1 cellular context compared by ENCODE assay signal in genomic region chr1:182622795-182623528, GRCh38.
TF ChIP-seq lines count a peak whose summit lies in the region.

No MANE protein-coding gene starts in this region.

TF ChIP-seq in H1, 55 proteins besides CTCF, POLR2A, EP300 and RAD21:
- TF ChIP-seq ATF2 (IDR thresholded peaks at IDR 0.05; ENCODE audit: low read length) (no peak), EZH2 (IDR thresholded peaks at IDR 0.05; ENCODE audit: low read depth, low read length, severe bottlenecking) (no peak), BRCA1 (IDR thresholded peaks at IDR 0.05; ENCODE audit: low read depth, low read length) (no peak), CTBP2 (IDR thresholded peaks at IDR 0.05; ENCODE audit: borderline replicate concordance, insufficient read depth, insufficient read length, low read length) (no peak), JUN (IDR thresholded peaks at IDR 0.05; ENCODE audit: low read depth, low read length) (no peak), SUZ12 (IDR thresholded peaks at IDR 0.05; ENCODE audit: low read length) (no peak), FOSL1 (IDR thresholded peaks at IDR 0.05; ENCODE audit: insufficient read depth, low read depth, low read length) (no peak)
